In genomic region chr19:55157064-55157908, GRCh38 we compare ENCODE assay signal across 11 cellular contexts. TPM values are rescaled to one million over a fixed set of nuclear protein-coding genes. Genes with fewer than 3 reads are reported as not detected.
A peak's percentile ranks its signal among the peaks of the same experiment; 100 is the strongest.
DNase-seq lines count a peak whose midpoint lies in the region; ATAC-seq, FAIRE-seq and TF ChIP-seq lines count a peak whose summit lies in the region.
"Had no signal": no experiment of that assay in that cellular context is flagged by ENCODE, and none has a peak within 500 bp of the region (broad histone marks: within the 10 kb centered on the region; RNA-seq: fewer than 3 reads in every experiment).

TSS of gene TNNI3 (minus strand) at chr19:55157732. CDS start at chr19:55157589, 143 bp downstream.

- peaks cover 13% of the 10 kb centered on the region; the same call in 1 of the 3 replicates for H3K36me3 ChIP-seq in K562 (ENCODE audit: control insufficient read depth, insufficient read depth, low read length)
- no peaks in the 10 kb centered on the region for H3K36me3 ChIP-seq in skeletal muscle tissue (ENCODE audit: control insufficient read depth in 3 of 3, insufficient read depth in 3 of 3, low read length in 3 of 3)
- no peaks in the 10 kb centered on the region for H3K36me3 ChIP-seq in mucosa of descending colon (ENCODE audit: low read depth)
- H3K36me3 ChIP-seq: tibial nerve had no signal

- H3K4me1 ChIP-seq in K562 (replicated peaks in 1 of 2; ENCODE audit: control insufficient read depth in 2 of 2, insufficient read depth in 2 of 2, low read length in 2 of 2), result peaks cover 34 to 67% of the 10 kb centered on the region in 2 experiments
- H3K4me1 ChIP-seq in skeletal muscle tissue (ENCODE audit: control insufficient read depth in 3 of 3, insufficient read depth in 3 of 3, low read length in 3 of 3), result peaks cover 10 to 28% (median 15%) of the 10 kb centered on the region in 3 donors
- no peaks in the 10 kb centered on the region for H3K4me1 ChIP-seq in mucosa of descending colon (ENCODE audit: low read depth)

- DNase-seq in NOMO-1 treated with DMSO at 0.1 percent for 48 hours (lab: John Stamatoyannopoulos, UW; ENCODE audit: unreplicated experiment) (peak; percentile 19), NOMO-1 treated with dmso at 0.1 percent for 144 hours (lab: John Stamatoyannopoulos, UW; ENCODE audit: unreplicated experiment) (no peak), K562 (ENCODE audit: extremely low read depth in 1 of 4, low spot score in 3 of 4) (peak in 3 of 4 experiments; percentile 25 to 53 (median 28)), T-helper 9 cell (no peak), mucosa of descending colon (no peak)
- no peak for DNase-seq in activated CD4-positive, CD25-positive, alpha-beta regulatory T cell (lab: John Stamatoyannopoulos, UW)

- no peaks in the 10 kb centered on the region for H3K9me1 ChIP-seq in K562 (ENCODE audit: control insufficient read depth, insufficient read depth, low read length)

- no peak for TF ChIP-seq RAD21 in K562 (CRISPR knock-in tag; conservative IDR thresholded peaks at IDR 0.05 in 1 of 2, IDR thresholded peaks at IDR 0.05 in 1 of 2)

- TF ChIP-seq POLR2A in K562 (conservative IDR thresholded peaks at IDR 0.05), result no peak

- in situ Hi-C loops in K562 (cut with MboI), result loop anchor here (25.0 kb wide), 1 partner anchor 980 kb away; the partner anchor contains the start of gene ZNF444

- no peak for ATAC-seq in K562
- no peak for ATAC-seq in mucosa of descending colon

- intact Hi-C loops in K562 (cut with micrococcal nuclease) (loop anchor here (10.0 kb wide), 1 partner anchor 348 kb away; no protein-coding TSS in a partner anchor), mucosa of descending colon (cut with DNase I, micrococcal nuclease) (no loop called here)

- BruUV-seq in K562 (replicated peaks; lab: Mats Ljungman, UMichigan), result no TSS peak

- FAIRE-seq in K562 (lab: Jason Lieb, UNC), result no peak

- 22% methylated on average over 36 of the region's 39 CpGs for WGBS in K562 (ENCODE audit: insufficient coverage, low coverage, missing lambda C conversion rate)

- peak within 1 kb of the TSS; percentile 77 for H3K4me2 ChIP-seq in K562 (ENCODE audit: insufficient read depth, low read length)

- POLR2A ChIA-PET in K562 (lab: Yijun Ruan, JAX), result interaction anchor here (0.6 to 1.2 kb wide), 3 partner anchors 11 to 94 kb away, joined by 3 to 5 read pairs (median 3); partner anchors contain the start of gene RDH13

- TF ChIP-seq CTCF in K562 (IDR thresholded peaks at IDR 0.05 in 2 of 3, conservative IDR thresholded peaks at IDR 0.05 in 1 of 3; ENCODE audit: insufficient read depth in 2 of 3, low read depth in 1 of 3, low read length in 3 of 3), result no peak
- TF ChIP-seq CTCF in mucosa of descending colon (IDR thresholded peaks at IDR 0.05), result no peak

- H2AFZ ChIP-seq in K562 (ENCODE audit: low read depth, low read length), result peak within 1 kb of the TSS; percentile 63

- H4K20me1 ChIP-seq in K562 (replicated peaks; ENCODE audit: control insufficient read depth, insufficient read depth, low read length), result no peaks in the 10 kb centered on the region

- H3K9me3 ChIP-seq in K562 (replicated peaks; ENCODE audit: control insufficient read depth, insufficient read depth, low read depth, low read length) (no peaks in the 10 kb centered on the region), skeletal muscle tissue (ENCODE audit: control insufficient read depth in 3 of 3, low read length in 3 of 3) (no peaks in the 10 kb centered on the region), mucosa of descending colon (no peaks in the 10 kb centered on the region)

- no peak for TF ChIP-seq EP300 in K562 (IDR thresholded peaks at IDR 0.05; ENCODE audit: low read length)

- CTCF ChIA-PET in K562 (lab: Yijun Ruan, JAX; ENCODE audit: low intra/inter-chr PET ratio), result interaction anchor here (1.2 kb wide), 1 partner anchor 11 kb away, joined by 4 read pairs; no protein-coding TSS in a partner anchor

- peak within 1 kb of the TSS; percentile 66 for H3K27ac ChIP-seq in K562 (ENCODE audit: extremely low read depth, low read depth, low read length)
- peak within 1 kb of the TSS; percentile 47 for H3K27ac ChIP-seq in skeletal muscle tissue (ENCODE audit: low read depth, low read length)
- H3K27ac ChIP-seq: tibial nerve had no signal

- peak within 1 kb of the TSS; percentile 56 for H3K4me3 ChIP-seq in K562
- H3K4me3 ChIP-seq in iPS-11a (ENCODE audit: low read depth, low read length), result peak within 1 kb of the TSS; percentile 44
- H3K4me3 ChIP-seq in skeletal muscle tissue (ENCODE audit: low read length in 3 of 3), result peak within 1 kb of the TSS in 1 of 3 donors; percentile 56
- no peak within 1 kb of the TSS for H3K4me3 ChIP-seq in mucosa of descending colon
- H3K4me3 ChIP-seq: tibial nerve had no signal

- peak within 1 kb of the TSS; percentile 44 to 94 for H3K9ac ChIP-seq in K562 (ENCODE audit: insufficient read depth in 1 of 2, low read depth in 2 of 2, low read length in 2 of 2)
- H3K9ac ChIP-seq in skeletal muscle tissue (ENCODE audit: low read depth in 1 of 3, low read length in 3 of 3), result peak within 1 kb of the TSS in 1 of 3 donors; percentile 16

- H3K27me3 ChIP-seq in K562 (ENCODE audit: control insufficient read depth in 2 of 2, insufficient read depth in 2 of 2, low read length in 2 of 2), result no peaks in the 10 kb centered on the region
- H3K27me3 ChIP-seq in skeletal muscle tissue (ENCODE audit: control insufficient read depth in 3 of 3, insufficient read depth in 3 of 3, low read length in 3 of 3), result peaks cover 29 to 32% (median 30%) of the 10 kb centered on the region in 3 donors

- peaks cover 14% of the 10 kb centered on the region for H3K79me2 ChIP-seq in K562 (ENCODE audit: control insufficient read depth, insufficient read depth, low read length)

TF ChIP-seq in K562, 482 proteins besides CTCF, POLR2A, EP300 and RAD21 (continues in another document):
- no peak for TF ChIP-seq CEBPZ (IDR thresholded peaks at IDR 0.05; ENCODE audit: borderline replicate concordance, low read depth, low read length)
- no peak for TF ChIP-seq DDX20 (tag; IDR thresholded peaks at IDR 0.05; ENCODE audit: low read depth)
- 0 out of 2 replicates have a peak, but pooled peaks have one; percentile 9 for TF ChIP-seq BHLHE40 (IDR thresholded peaks at IDR 0.05; ENCODE audit: low read length)
- no peak for TF ChIP-seq HIVEP1 (CRISPR knock-in tag; IDR thresholded peaks at IDR 0.05)
- TF ChIP-seq ZNF707 (CRISPR knock-in tag; conservative IDR thresholded peaks at IDR 0.05), result no peak
- TF ChIP-seq ZNF699 (CRISPR knock-in tag; IDR thresholded peaks at IDR 0.05; ENCODE audit: insufficient replicate concordance), result no peak
- no peak for TF ChIP-seq SMARCE1 (IDR thresholded peaks at IDR 0.05)
- no peak for TF ChIP-seq HSF4 (CRISPR knock-in tag; IDR thresholded peaks at IDR 0.05; ENCODE audit: borderline replicate concordance)
- no peak for TF ChIP-seq POU5F1 (IDR thresholded peaks at IDR 0.05; ENCODE audit: borderline replicate concordance, low read depth, low read length, partially characterized antibody)

RNA-seq across cellular contexts. Expression of gene TNNI3, which starts in this region (rescaled TPM):
- 25.9 and 44.0 TPM in 2 replicates for total RNA-seq in K562 (2011; cell fraction: chromatin; rRNA removed; ENCODE audit: low replicate concordance)
- total RNA-seq in K562 (2011; cell fraction: nucleolus; rRNA removed), result 23.2 and 24.3 TPM in 2 replicates
- total RNA-seq in K562 (2011; cell fraction: nucleoplasm; rRNA removed), result 27.0 and 36.9 TPM in 2 replicates
- total RNA-seq in K562 (2014; rRNA removed) (107 and 125 TPM in 2 replicates), K562 (2014; rRNA removed; fragmentation: Illumina TruSeq; extraction: Trizol) (22.0 and 26.5 TPM in 2 replicates), K562 (2015; rRNA removed; fragmentation: Illumina TruSeq; extraction: Trizol) (74.2 and 76.5 TPM in 2 replicates), K562 (2021) (53.7 and 63.3 TPM in 2 replicates), skeletal muscle tissue (4.7 TPM), mucosa of descending colon (1 to 10 TPM in 1 of 3 donors, not detected in 2; 2.2 TPM)
- polyA plus RNA-seq in K562 (2011; rRNA removed) (28.1 and 33.8 TPM in 2 replicates), K562 (2014; fragmentation: Illumina TruSeq; extraction: Trizol) (42.0 and 55.7 TPM in 2 replicates), K562 (2014; fragmentation: Nextera tagmentation; extraction: Ambion mirVana) (10 to 100 TPM in 1 of 2 experiments, 1 to 10 TPM in 1; 4.7 to 17.2 TPM), K562 (2014; rRNA removed) (143 and 158 TPM in 2 replicates)
- 41.8 and 52.3 TPM in 2 replicates for polyA plus RNA-seq in K562 (2011; cell fraction: cytosol; rRNA removed)
- polyA plus RNA-seq in K562 (2011; cell fraction: nucleus; rRNA removed), result 61.1 and 64.7 TPM in 2 replicates
- polyA plus RNA-seq in K562 (2012), result 58.4 and 68.8 TPM in 2 replicates
- polyA minus RNA-seq in K562 (2011; rRNA and poly(A)+ RNA removed), result 6.4 and 7.0 TPM in 2 replicates
- polyA minus RNA-seq in K562 (2011; cell fraction: cytosol; rRNA and poly(A)+ RNA removed), result 7.1 and 13.3 TPM in 2 replicates
- 10.6 and 16.3 TPM in 2 replicates for polyA minus RNA-seq in K562 (2011; cell fraction: nucleus; rRNA and poly(A)+ RNA removed)
- total RNA-seq: A172, dermis blood vessel endothelial cell, tibial nerve had no signal

Comparison
In these comparisons a context has a peak if more than half of its experiments do, and no peak if none do; other contexts are left out.
1. DNase-seq: peak in NOMO-1 treated with DMSO at 0.1 percent for 48 hours (single experiment) and K562 (3 of 4); none in NOMO-1 treated with dmso at 0.1 percent for 144 hours (single experiment), activated CD4-positive, CD25-positive, alpha-beta regulatory T cell (0 of 4), T-helper 9 cell (single experiment) and mucosa of descending colon (0 of 3).